Comparison of ENCODE assay signal across 8 cellular contexts in the genomic region with DNA sequence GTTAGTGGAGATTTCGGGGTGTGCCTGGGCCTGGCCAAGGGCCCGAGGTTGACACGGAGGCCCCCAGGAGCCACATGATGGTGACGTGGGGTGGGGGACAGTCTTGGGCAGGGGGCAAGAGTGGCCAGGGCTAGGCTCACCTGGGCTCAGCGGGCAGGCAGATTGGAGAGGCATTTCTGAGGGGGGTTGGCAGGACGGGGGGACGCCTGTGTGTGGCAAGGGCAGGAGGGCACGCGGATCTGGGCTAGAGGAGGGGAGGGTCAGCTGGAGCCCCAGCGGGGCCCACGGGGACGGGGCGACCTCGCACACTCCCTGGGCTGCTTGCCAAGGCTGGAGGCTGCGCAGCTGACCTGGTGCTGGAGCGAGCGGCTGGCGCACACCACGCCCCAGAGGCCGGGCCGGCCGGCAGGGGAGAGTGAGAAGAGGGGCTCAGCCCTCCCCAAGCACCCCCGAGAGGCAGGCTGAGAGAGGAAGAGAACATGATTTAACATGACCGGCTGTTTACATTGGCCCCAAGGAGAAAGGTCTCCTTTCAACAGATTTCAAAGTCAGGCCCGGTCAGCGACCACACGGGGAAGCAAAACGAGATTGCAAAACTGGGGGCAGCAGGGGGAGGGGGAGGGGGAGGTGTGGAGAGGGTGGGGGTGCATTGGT. TPM values are rescaled to one million over a fixed set of nuclear protein-coding genes. Genes with fewer than 3 reads are reported as not detected.
DNase-seq lines count a peak whose midpoint lies in the region; ATAC-seq and TF ChIP-seq lines count a peak whose summit lies in the region.

No MANE protein-coding gene starts in this region.

- H3K27ac Mint-ChIP-seq in nephron progenitor cell: no peak overlapping the region

- peak overlapping the region; percentile 67 for H3K4me3 Mint-ChIP-seq in nephron progenitor cell

- no peaks in the 10 kb centered on the region for H3K9me3 ChIP-seq in Peyer's patch

- no peak for ATAC-seq in HG02981 (IDR thresholded peaks at IDR 0.05; ENCODE audit: unreplicated experiment)
- ATAC-seq in HG03045 (IDR thresholded peaks at IDR 0.05; ENCODE audit: unreplicated experiment): no peak

- H3K27me3 Mint-ChIP-seq in nephron progenitor cell (ENCODE audit: low read depth, poor library complexity): peaks cover 4% of the 10 kb centered on the region

- H3K4me3 ChIP-seq in Peyer's patch: no peak overlapping the region
- H3K4me3 ChIP-seq in fibroblast of pulmonary artery (replicated peaks; ENCODE audit: low read depth, low read length): no peak overlapping the region

- H3K27ac ChIP-seq in Peyer's patch: peak overlapping the region in 3 of 4 donors; percentile 55 to 62 (median 60)

- in situ Hi-C loops in GM13977 (cut with MboI; ENCODE audit: low pct_unique_long_range_greater_than_20kb, low sequenced_read_pairs, unreplicated experiment): no loop called here

- H3K4me1 Mint-ChIP-seq in nephron progenitor cell: peaks cover 15% of the 10 kb centered on the region

- H3K27me3 ChIP-seq in Peyer's patch: no peaks in the 10 kb centered on the region

- no peaks in the 10 kb centered on the region for H3K36me3 Mint-ChIP-seq in nephron progenitor cell (ENCODE audit: low read depth)

- peak; percentile 44 for DNase-seq in COLO668 (lab: John Stamatoyannopoulos, UW; ENCODE audit: unreplicated experiment)
- DNase-seq in Peyer's patch: peak; percentile 16 to 59 (median 53)
- peak; percentile 41 for DNase-seq in fibroblast of pulmonary artery (ENCODE audit: low read depth)
- DNase-seq in nephron progenitor cell: peak; percentile 49
- no peak for DNase-seq in activated effector memory CD4-positive, alpha-beta T cell treated with anti-CD3 and anti-CD28 coated beads, Interleukin-2, amount 50 U/mL, for 16 hours
- no peak for DNase-seq in GM13977 (ENCODE audit: low spot score)

- H3K36me3 ChIP-seq in Peyer's patch: no peaks in the 10 kb centered on the region

- H3K9me3 Mint-ChIP-seq in nephron progenitor cell: no peaks in the 10 kb centered on the region

- TF ChIP-seq POLR2A in Peyer's patch (IDR thresholded peaks at IDR 0.05): no peak

- peaks cover 0 to 38% (median 0%) of the 10 kb centered on the region in 4 donors for H3K4me1 ChIP-seq in Peyer's patch

- no peak for TF ChIP-seq CTCF in Peyer's patch (IDR thresholded peaks at IDR 0.05)
- no peak for TF ChIP-seq CTCF in fibroblast of pulmonary artery (IDR thresholded peaks at IDR 0.05; ENCODE audit: low read length, missing control alignments)
- no peak for TF ChIP-seq CTCF in nephron progenitor cell (IDR thresholded peaks at IDR 0.05)
- no peak for TF ChIP-seq CTCF in GM13977 (IDR thresholded peaks at IDR 0.05; ENCODE audit: extremely low read depth, insufficient read depth, missing control alignments)

RNA-seq across cellular contexts. Expression of a gene that starts 38.0 kb away (rescaled TPM):
- total RNA-seq in Peyer's patch: 10 to 100 TPM in 3 of 4 donors, 1 to 10 TPM in 1; 6.8 to 83.3 (median 25.2) TPM

RNA-seq across cellular contexts. Expression of a gene that starts 54.3 kb away (rescaled TPM):
- under 1 TPM in 2 of 4 donors, not detected in 2; 0.27 to 0.83 TPM for total RNA-seq in Peyer's patch

Comparison
In these comparisons a context has a peak if more than half of its experiments do, and no peak if none do; other contexts are left out.
1. DNase-seq: peak in COLO668 (single experiment), Peyer's patch (3 of 3), fibroblast of pulmonary artery (single experiment) and nephron progenitor cell (single experiment); none in activated effector memory CD4-positive, alpha-beta T cell treated with anti-CD3 and anti-CD28 coated beads, Interleukin-2, amount 50 U/mL, for 16 hours (single experiment) and GM13977 (single experiment).